In the genomic region with DNA sequence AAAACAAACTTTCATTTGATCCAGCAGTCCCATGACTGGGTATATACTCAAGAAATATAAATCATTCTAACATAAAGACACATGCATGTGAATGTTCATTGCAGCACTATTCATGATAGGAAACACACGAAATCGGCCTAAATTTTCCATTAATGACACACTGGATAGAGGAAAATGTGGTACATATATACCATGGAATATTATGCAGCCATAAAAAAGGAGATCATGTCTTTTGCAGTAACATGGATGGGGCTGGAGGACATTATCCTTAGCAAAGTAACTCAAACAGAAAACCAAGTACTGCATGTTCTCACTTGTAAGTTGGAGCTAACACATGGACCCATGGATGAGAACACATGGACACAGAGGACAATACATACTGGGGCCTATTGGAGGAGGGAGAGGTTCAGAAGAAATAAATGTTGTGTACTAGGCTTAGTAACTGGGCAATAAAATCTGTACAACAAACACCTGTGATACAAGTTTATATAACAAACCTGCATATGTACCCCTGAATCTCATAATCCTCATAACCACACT, we compare ENCODE assay signal across 26 cellular contexts.
DNase-seq lines count a peak whose midpoint lies in the region; ATAC-seq, FAIRE-seq and TF ChIP-seq lines count a peak whose summit lies in the region.
"Had no signal": no experiment of that assay in that cellular context is flagged by ENCODE, and none has a peak within 500 bp of the region (broad histone marks: within the 10 kb centered on the region; RNA-seq: fewer than 3 reads in every experiment).

No MANE protein-coding gene starts in this region.

- ATAC-seq in SK-N-SH treated with all-trans-retinoic acid at 6 μM for 48 hours: no peak
- no peak for ATAC-seq in K562
- ATAC-seq: GM12878 had no signal

- TF ChIP-seq EP300 in SK-N-SH (IDR thresholded peaks at IDR 0.05; ENCODE audit: borderline replicate concordance in 1 of 2, low read depth in 1 of 2, low read length in 1 of 2) (no peak), K562 (IDR thresholded peaks at IDR 0.05; ENCODE audit: low read length) (no peak)

- H2AFZ ChIP-seq in SK-N-SH (ENCODE audit: low read depth): no peak overlapping the region
- H2AFZ ChIP-seq in K562 (ENCODE audit: low read depth, low read length): no peak overlapping the region

- TF ChIP-seq POLR2A in K562 (conservative IDR thresholded peaks at IDR 0.05): no peak

- H3K4me2 ChIP-seq in SK-N-SH (no peak overlapping the region), K562 (ENCODE audit: insufficient read depth, low read length) (no peak overlapping the region)
- H3K4me2 ChIP-seq: BLaER1 had no signal

- H3K4me1 ChIP-seq in SK-N-SH (ENCODE audit: control insufficient read depth in 1 of 2, insufficient read depth in 2 of 2, low read depth in 1 of 2, low read length in 1 of 2) (no peaks in the 10 kb centered on the region), HEK293 (ENCODE audit: control insufficient read depth, insufficient read depth, low read length) (no peaks in the 10 kb centered on the region), K562 (replicated peaks in 1 of 2; ENCODE audit: control insufficient read depth in 2 of 2, insufficient read depth in 2 of 2, low read length in 2 of 2) (peaks cover 0 to 3% of the 10 kb centered on the region in 2 experiments; a peak in 2 of 5 replicates)
- H3K4me1 ChIP-seq: BE2C had no signal

- no peaks in the 10 kb centered on the region for H3F3A ChIP-seq in SK-N-SH (replicated peaks; ENCODE audit: insufficient read depth)

- FAIRE-seq in K562 (lab: Jason Lieb, UNC): no peak
- FAIRE-seq: A204.1, GM12878, GM12892, GM18507 had no signal

- no peaks in the 10 kb centered on the region for H3K9me2 ChIP-seq in SK-N-SH

- H3K9me3 ChIP-seq in SK-N-SH: no peaks in the 10 kb centered on the region
- H3K9me3 ChIP-seq in HEK293 (ENCODE audit: control insufficient read depth, insufficient read depth, low read depth, low read length): no peaks in the 10 kb centered on the region
- 0 out of 2 replicates have a peak, but pooled peaks cover 2% of the 10 kb centered on the region for H3K9me3 ChIP-seq in K562 (replicated peaks; ENCODE audit: control insufficient read depth, insufficient read depth, low read depth, low read length)
- H3K9me3 ChIP-seq: BE2C, BLaER1 had no signal

- H3K36me3 ChIP-seq in SK-N-SH (replicated peaks in 1 of 2; ENCODE audit: control insufficient read depth in 1 of 2, insufficient read depth in 2 of 2, low read length in 1 of 2) (no peaks in the 10 kb centered on the region), HEK293 (ENCODE audit: control insufficient read depth in 2 of 2, insufficient read depth in 1 of 2, low read length in 2 of 2) (no peaks in the 10 kb centered on the region), K562 (ENCODE audit: control insufficient read depth, insufficient read depth, low read length) (no peaks in the 10 kb centered on the region)
- H3K36me3 ChIP-seq: BE2C, BLaER1 had no signal

- no peak overlapping the region for H3K9ac ChIP-seq in SK-N-SH
- H3K9ac ChIP-seq in K562 (ENCODE audit: insufficient read depth in 1 of 2, low read depth in 2 of 2, low read length in 2 of 2): no peak overlapping the region
- H3K9ac ChIP-seq: BLaER1 had no signal

- H3K9me1 ChIP-seq in K562 (ENCODE audit: control insufficient read depth, insufficient read depth, low read length): no peaks in the 10 kb centered on the region

- H3K4me3 ChIP-seq in SK-N-SH (ENCODE audit: low read depth in 2 of 2, low read length in 1 of 2): no peak overlapping the region
- H3K4me3 ChIP-seq in HEK293 (ENCODE audit: low read depth, low read length): no peak overlapping the region
- H3K4me3 ChIP-seq in K562: no peak overlapping the region
- H3K4me3 ChIP-seq: BLaER1, GM12878 had no signal

- in situ Hi-C loops in K562 (cut with MboI): no loop called here

- BruUV-seq in K562 (replicated peaks; lab: Mats Ljungman, UMichigan): no TSS peak

- H3K27ac ChIP-seq in SK-N-SH (ENCODE audit: low read depth in 2 of 2, low read length in 1 of 2) (no peak overlapping the region), HEK293 (ENCODE audit: extremely low read depth, low read depth, low read length) (no peak overlapping the region), K562 (ENCODE audit: extremely low read depth, low read depth, low read length) (no peak overlapping the region)
- H3K27ac ChIP-seq: 22Rv1, BLaER1 had no signal

- POLR2A ChIA-PET in SK-N-SH (lab: Yijun Ruan, JAX): no interaction called here
- POLR2A ChIA-PET in HEK293 (lab: Yijun Ruan, JAX): no interaction called here
- POLR2A ChIA-PET in K562 (lab: Yijun Ruan, JAX): no interaction called here

- CTCF ChIA-PET in SK-N-SH (lab: Yijun Ruan, JAX) (no interaction called here), HEK293 (lab: Yijun Ruan, JAX) (no interaction called here), K562 (lab: Yijun Ruan, JAX; ENCODE audit: low intra/inter-chr PET ratio) (no interaction called here)

- intact Hi-C loops in K562 (cut with micrococcal nuclease): no loop called here

- TF ChIP-seq CTCF in SK-N-SH (IDR thresholded peaks at IDR 0.05) (no peak), HEK293 (tag by site-specific recombination; IDR thresholded peaks at IDR 0.05) (no peak), K562 (IDR thresholded peaks at IDR 0.05 in 2 of 3, conservative IDR thresholded peaks at IDR 0.05 in 1 of 3; ENCODE audit: insufficient read depth in 2 of 3, low read depth in 1 of 3, low read length in 3 of 3) (no peak)

- H4K20me1 ChIP-seq in SK-N-SH (ENCODE audit: insufficient read depth): no peaks in the 10 kb centered on the region
- H4K20me1 ChIP-seq in K562 (replicated peaks; ENCODE audit: control insufficient read depth, insufficient read depth, low read length): no peaks in the 10 kb centered on the region
- H4K20me1 ChIP-seq: BLaER1 had no signal

- no peak for TF ChIP-seq RAD21 in SK-N-SH (IDR thresholded peaks at IDR 0.05; ENCODE audit: low read length)
- TF ChIP-seq RAD21 in K562 (CRISPR knock-in tag; conservative IDR thresholded peaks at IDR 0.05 in 1 of 2, IDR thresholded peaks at IDR 0.05 in 1 of 2): no peak

- H3K27me3 ChIP-seq in SK-N-SH (ENCODE audit: insufficient read depth) (no peaks in the 10 kb centered on the region), K562 (ENCODE audit: control insufficient read depth in 2 of 2, insufficient read depth in 2 of 2, low read length in 2 of 2) (no peaks in the 10 kb centered on the region)
- H3K27me3 ChIP-seq: BE2C, BLaER1 had no signal

- DNase-seq in SK-N-SH (no peak), K562 (ENCODE audit: extremely low read depth in 1 of 4, low spot score in 3 of 4) (no peak), GOT3 (lab: John Stamatoyannopoulos, UW) (no peak)
- DNase-seq in stimulated activated CD4-positive, alpha-beta T cell treated with anti-CD3 and anti-CD28 coated beads, Interleukin-1b, Interleukin-23, amount 100 ng/mL, for 48 hours: no peak
- DNase-seq: ACHN; BE2C; C1 segment of cervical spinal cord; CD4-positive, alpha-beta memory T cell; CD4-positive, CD25-positive, alpha-beta regulatory T cell; CD8-positive, alpha-beta memory T cell; COR-L47; DMS 273 treated with DMSO at 0.1 percent for 48 hours; DMS153; DMS53; DMS79; DND-41; EL; GDM1 had no signal

- H3K79me2 ChIP-seq in SK-N-SH (ENCODE audit: insufficient read depth) (no peaks in the 10 kb centered on the region), K562 (ENCODE audit: control insufficient read depth, insufficient read depth, low read length) (no peaks in the 10 kb centered on the region)

- WGBS in SK-N-SH (ENCODE audit: low lambda C conversion rate): 8% methylated on average over 2 of the region's 2 CpGs
- 0% methylated on average over 2 of the region's 2 CpGs for WGBS in K562 (ENCODE audit: insufficient coverage, low coverage, missing lambda C conversion rate)

TF ChIP-seq in SK-N-SH treated with all-trans-retinoic acid at 6 μM for 48 hours, 23 proteins besides CTCF, POLR2A, EP300 and RAD21:
- TF ChIP-seq ZNF8 (CRISPR knock-in tag; IDR thresholded peaks at IDR 0.05) (peak; percentile 72), TOX (CRISPR knock-in tag; IDR thresholded peaks at IDR 0.05; ENCODE audit: borderline replicate concordance) (no peak), ZNF70 (CRISPR knock-in tag; IDR thresholded peaks at IDR 0.05) (no peak), PPARA (CRISPR knock-in tag; IDR thresholded peaks at IDR 0.05; ENCODE audit: borderline replicate concordance) (no peak)
TF ChIP-seq in SK-N-SH treated with all-trans-retinoic acid at 6 μM for 48 hours: peak in this region for 1.

TF ChIP-seq in SK-N-SH, 30 proteins besides CTCF, POLR2A, EP300 and RAD21 (continues in another document):
- no peak for TF ChIP-seq JUND (IDR thresholded peaks at IDR 0.05)
- TF ChIP-seq NFIC (IDR thresholded peaks at IDR 0.05; ENCODE audit: borderline replicate concordance): no peak
- no peak for TF ChIP-seq MXI1 (IDR thresholded peaks at IDR 0.05; ENCODE audit: low read depth, low read length)
- TF ChIP-seq RFX5 (IDR thresholded peaks at IDR 0.05; ENCODE audit: low read length): no peak
- no peak for TF ChIP-seq FOSL2 (IDR thresholded peaks at IDR 0.05; ENCODE audit: borderline replicate concordance, low read depth)
- no peak for TF ChIP-seq YY1 (IDR thresholded peaks at IDR 0.05; ENCODE audit: low read depth)
- no peak for TF ChIP-seq TAF1 (IDR thresholded peaks at IDR 0.05; ENCODE audit: borderline replicate concordance, low read depth, low read length)
- no peak for TF ChIP-seq FOXM1 (IDR thresholded peaks at IDR 0.05; ENCODE audit: low read depth)

TF ChIP-seq in HEK293, 187 proteins besides CTCF, POLR2A, EP300 and RAD21 (continues in another document):
- TF ChIP-seq ZNF433 (tag by site-specific recombination; IDR thresholded peaks at IDR 0.05; ENCODE audit: low read depth): no peak
- peak; percentile 65 for TF ChIP-seq ZNF146 (tag by site-specific recombination; IDR thresholded peaks at IDR 0.05)
- TF ChIP-seq ZSCAN30 (tag by site-specific recombination; IDR thresholded peaks at IDR 0.05): 0 out of 2 replicates have a peak, but pooled peaks have one; percentile 7
- TF ChIP-seq ZNF121 (tag by site-specific recombination; IDR thresholded peaks at IDR 0.05): no peak
- TF ChIP-seq ZNF544 (tag by site-specific recombination; IDR thresholded peaks at IDR 0.05): no peak

TF ChIP-seq in K562, 482 proteins besides CTCF, POLR2A, EP300 and RAD21 (continues in another document):
- TF ChIP-seq RBM25 (IDR thresholded peaks at IDR 0.05; ENCODE audit: low read depth, low read length, severe bottlenecking): peak; percentile 33
- no peak for TF ChIP-seq ARID2 (IDR thresholded peaks at IDR 0.05)
- peak; percentile 71 for TF ChIP-seq ZNF146 (CRISPR knock-in tag; IDR thresholded peaks at IDR 0.05; ENCODE audit: unreplicated experiment)
